In the genomic region with DNA sequence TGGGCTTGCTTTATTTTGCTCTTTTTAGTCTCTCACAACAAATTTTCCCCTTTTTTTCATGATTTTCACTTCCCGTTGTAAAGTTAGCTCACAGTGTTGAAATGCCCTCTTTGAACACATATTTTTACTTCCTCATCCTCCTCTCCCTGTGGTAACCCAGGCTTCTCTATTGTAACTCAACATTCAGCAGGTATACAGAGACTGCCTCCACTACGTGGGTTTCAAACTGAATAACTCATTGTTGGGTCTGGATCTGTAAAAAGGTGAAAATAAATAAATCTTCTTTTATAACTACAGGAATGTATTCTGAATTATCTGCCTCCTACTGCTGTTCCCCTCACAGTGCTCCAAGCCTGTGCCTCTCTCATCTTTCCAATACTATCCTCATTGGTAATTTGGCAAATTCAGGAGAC, we compare ENCODE assay signal across 8 cellular contexts.
DNase-seq lines count a peak whose midpoint lies in the region; FAIRE-seq and TF ChIP-seq lines count a peak whose summit lies in the region.

No MANE protein-coding gene starts in this region.

- H3K4me3 Mint-ChIP-seq in IgD-negative memory B cell (peak overlapping the region in 3 of 4 donors; percentile 0 to 53 (median 32)), neural progenitor cell (no peak overlapping the region)

- peak overlapping the region; percentile 89 for H3K4me3 ChIP-seq in osteoblast (ENCODE audit: insufficient read depth, low read length)
- H3K4me3 ChIP-seq in neural progenitor cell, result no peak overlapping the region

- no peak overlapping the region for H3K9ac ChIP-seq in neural progenitor cell

- H4K20me1 ChIP-seq in osteoblast (ENCODE audit: insufficient read depth, low read length) (peaks cover 3% of the 10 kb centered on the region), neural progenitor cell (ENCODE audit: low read depth) (peaks cover 29% of the 10 kb centered on the region)

- FAIRE-seq in GM18507 (lab: Jason Lieb, UNC), result peak; percentile 79

- peaks cover 37% of the 10 kb centered on the region for H3K36me3 ChIP-seq in osteoblast (ENCODE audit: insufficient read depth, low read length)
- no peaks in the 10 kb centered on the region for H3K36me3 ChIP-seq in neural progenitor cell

- H3K4me1 ChIP-seq in osteoblast (ENCODE audit: insufficient read depth, low read length), result peaks cover 56% of the 10 kb centered on the region
- peaks cover 14% of the 10 kb centered on the region for H3K4me1 ChIP-seq in neural progenitor cell

- H3K9me3 Mint-ChIP-seq in IgD-negative memory B cell, result no peaks in the 10 kb centered on the region
- no peaks in the 10 kb centered on the region for H3K9me3 Mint-ChIP-seq in neural progenitor cell

- H3K27ac Mint-ChIP-seq in IgD-negative memory B cell (peak overlapping the region; percentile 0 to 2 (median 1)), neural progenitor cell (no peak overlapping the region)

- H3F3A ChIP-seq in neural progenitor cell (ENCODE audit: low read depth), result peaks cover 17% of the 10 kb centered on the region

- H2AFZ ChIP-seq in osteoblast (ENCODE audit: low read length), result no peak overlapping the region
- H2AFZ ChIP-seq in neural progenitor cell (replicated peaks), result no peak overlapping the region

- H3K79me2 ChIP-seq in osteoblast (ENCODE audit: insufficient read depth, low read length) (peaks cover 97% of the 10 kb centered on the region), neural progenitor cell (ENCODE audit: low read depth) (no peaks in the 10 kb centered on the region)

- DNase-seq in GM18507 (ENCODE audit: extremely low spot score, insufficient read length, low read depth) (no peak), astrocyte of the hippocampus (ENCODE audit: low read depth, low spot score) (peak; percentile 37), osteoblast (ENCODE audit: insufficient read length, low spot score, missing footprints) (no peak), KG1 (lab: John Stamatoyannopoulos, UW) (no peak), UCSD-AML1 (lab: John Stamatoyannopoulos, UW; ENCODE audit: unreplicated experiment) (no peak), neural progenitor cell (ENCODE audit: low spot score) (no peak), globus pallidus (ENCODE audit: low spot score) (no peak)

- H3K27me3 Mint-ChIP-seq in IgD-negative memory B cell (no peaks in the 10 kb centered on the region), neural progenitor cell (ENCODE audit: insufficient read depth, low read depth) (peaks cover 35% of the 10 kb centered on the region)

- H3K9me3 ChIP-seq in osteoblast (ENCODE audit: low read depth, low read length), result no peaks in the 10 kb centered on the region
- H3K9me3 ChIP-seq in neural progenitor cell (ENCODE audit: low read depth), result no peaks in the 10 kb centered on the region

- H3K36me3 Mint-ChIP-seq in IgD-negative memory B cell (peaks cover 4% of the 10 kb centered on the region), neural progenitor cell (no peaks in the 10 kb centered on the region)

- H3K27me3 ChIP-seq in osteoblast (ENCODE audit: insufficient read depth, low read length) (no peaks in the 10 kb centered on the region), neural progenitor cell (peaks cover 76% of the 10 kb centered on the region)

- peak overlapping the region; percentile 83 for H3K4me2 ChIP-seq in osteoblast (ENCODE audit: insufficient read depth, low read length)
- no peak overlapping the region for H3K4me2 ChIP-seq in neural progenitor cell

- peaks cover 20 to 35% (median 25%) of the 10 kb centered on the region in 3 donors for H3K4me1 Mint-ChIP-seq in IgD-negative memory B cell
- peaks cover 13% of the 10 kb centered on the region for H3K4me1 Mint-ChIP-seq in neural progenitor cell

- no peak for TF ChIP-seq CTCF in osteoblast (IDR thresholded peaks at IDR 0.05; ENCODE audit: extremely low read depth, low read depth, low read length)
- TF ChIP-seq CTCF in neural progenitor cell (IDR thresholded peaks at IDR 0.05), result no peak

- peak overlapping the region; percentile 98 for H3K27ac ChIP-seq in osteoblast (ENCODE audit: low read depth, low read length)
- no peak overlapping the region for H3K27ac ChIP-seq in neural progenitor cell
